1 cellular context compared by ENCODE assay signal in the genomic region with DNA sequence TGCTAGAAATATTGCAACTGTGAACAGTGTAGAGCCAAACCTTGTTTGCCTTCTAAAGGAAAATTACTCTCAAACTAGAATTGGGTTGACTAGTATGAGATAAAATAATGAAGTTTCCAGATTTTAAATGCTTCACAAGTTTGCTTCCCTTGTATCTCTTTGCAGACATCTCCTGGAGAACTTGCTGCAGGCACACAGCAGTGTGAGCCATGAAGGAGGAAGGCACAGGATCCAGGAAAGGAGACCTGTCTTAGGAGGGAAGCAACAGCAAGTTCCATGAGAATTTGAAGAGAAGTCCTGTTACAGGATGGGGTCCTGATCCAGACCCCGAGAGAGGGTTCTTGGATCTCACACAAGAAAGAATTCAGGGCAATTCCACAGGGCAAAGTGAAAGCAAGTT.
TF ChIP-seq lines count a peak whose summit lies in the region.

No MANE protein-coding gene starts in this region.

TF ChIP-seq in GM12878, 131 proteins besides CTCF, POLR2A, EP300 and RAD21:
- no peak for TF ChIP-seq CEBPB (IDR thresholded peaks at IDR 0.05; ENCODE audit: borderline replicate concordance in 1 of 2, low read depth in 2 of 2, low read length in 2 of 2)
- peak; percentile 41; the same call in 1 of the 2 replicates for TF ChIP-seq NFXL1 (IDR thresholded peaks at IDR 0.05; ENCODE audit: borderline replicate concordance)
- TF ChIP-seq ZNF622 (IDR thresholded peaks at IDR 0.05) = no peak
